ENCODE assay signal across 36 cellular contexts in genomic region chr7:91474074-91474473, GRCh38.
"Had no signal": no experiment of that assay in that cellular context is flagged by ENCODE, and none has a peak within 500 bp of the region (broad histone marks: within the 10 kb centered on the region; RNA-seq: fewer than 3 reads in every experiment).

No MANE protein-coding gene starts in this region.

- H3K27me3 ChIP-seq: MG63 had no signal

- DNase-seq: Karpas-422, Kasumi-1, MG63, MM.1S, MV-4-11, NCI-H1048, NCI-H1092, NCI-H1092 treated with DMSO at 0.1 percent for 48 hours, NCI-H1105, NCI-H1105 treated with DMSO at 0.1 percent for 48 hours, NCI-H1417, NCI-H1417 treated with DMSO at 0.1 percent for 48 hours, NCI-H1436, NCI-H1436 treated with DMSO at 0.1 percent for 48 hours, NCI-H146, NCI-H1694, NCI-H1694 treated with DMSO at 0.1 percent for 48 hours, NCI-H187, NCI-H187 treated with DMSO at 0.1 percent for 48 hours, NCI-H1930, NCI-H2029, NCI-H2029 treated with DMSO at 0.1 percent for 48 hours, NCI-H2081, NCI-H2081 treated with DMSO at 0.1 percent for 48 hours, NCI-H2107, NCI-H2171, NCI-H2171 treated with DMSO at 0.1 percent for 48 hours, NCI-H2227 treated with DMSO at 0.1 percent for 48 hours, NCI-H226, NCI-H345, NCI-H446, NCI-H446 treated with DMSO at 0.1 percent for 48 hours, NCI-H510A, NCI-H510A treated with DMSO at 0.1 percent for 48 hours, NCI-H524, NCI-H524 treated with DMSO at 0.1 percent for 48 hours had no signal

- H3K36me3 ChIP-seq: MG63 had no signal

- H3K4me3 ChIP-seq: MG63 had no signal
